ENCODE assay signal across 8 cellular contexts in the genomic region with DNA sequence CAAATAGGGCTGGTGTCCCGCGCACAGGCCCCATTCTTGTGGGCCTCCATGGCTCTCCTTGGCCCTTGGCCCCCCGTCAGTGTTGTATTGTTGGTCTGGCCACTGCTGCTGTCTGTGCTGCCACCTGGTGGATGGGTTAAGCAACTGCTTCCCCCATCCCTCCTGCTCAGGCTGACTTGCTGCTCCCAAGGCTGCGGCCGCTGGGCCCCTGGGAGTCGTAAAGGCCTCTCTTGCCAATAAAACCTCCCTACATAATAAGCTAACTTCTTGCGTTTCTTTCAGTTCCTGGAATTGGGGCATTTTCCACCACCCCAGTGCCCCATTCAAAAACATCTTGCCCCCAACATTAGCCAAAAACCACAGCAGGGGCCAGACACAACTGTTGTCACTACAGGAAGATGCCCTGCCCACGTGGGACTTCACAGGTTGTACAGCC. TPM values are rescaled to one million over a fixed set of nuclear protein-coding genes. Genes with fewer than 3 reads are reported as not detected.
DNase-seq lines count a peak whose midpoint lies in the region; ATAC-seq and TF ChIP-seq lines count a peak whose summit lies in the region.

No MANE protein-coding gene starts in this region.

- ATAC-seq in GM18498 (IDR thresholded peaks at IDR 0.05; ENCODE audit: unreplicated experiment) (peak; percentile 83), HG02981 (IDR thresholded peaks at IDR 0.05; ENCODE audit: unreplicated experiment) (peak; percentile 71), GM21717 (IDR thresholded peaks at IDR 0.05; ENCODE audit: unreplicated experiment) (no peak)

- H3K4me3 ChIP-seq in cardiac fibroblast (replicated peaks in 1 of 2; ENCODE audit: low read depth in 2 of 2, low read length in 2 of 2) = no peak overlapping the region
- no peak overlapping the region for H3K4me3 ChIP-seq in kidney epithelial cell (ENCODE audit: low read depth, low read length)

- peak; percentile 30 for DNase-seq in NCI-H2196 treated with DMSO at 0.1 percent for 48 hours (lab: John Stamatoyannopoulos, UW; ENCODE audit: unreplicated experiment)
- peak; percentile 47 to 67 (median 56) for DNase-seq in activated CD4-positive, CD25-positive, alpha-beta regulatory T cell (lab: John Stamatoyannopoulos, UW)
- DNase-seq in cardiac fibroblast (ENCODE audit: low read depth in 2 of 2) = peak; percentile 69 to 78
- DNase-seq in kidney epithelial cell (ENCODE audit: low read depth) = no peak
- DNase-seq in stimulated activated CD4-positive, alpha-beta T cell treated with anti-CD3 and anti-CD28 coated beads, Interleukin-4, amount 100 ng/mL, for 4 hours = peak; percentile 62 to 71

- no peaks in the 10 kb centered on the region for H3K36me3 ChIP-seq in kidney epithelial cell (ENCODE audit: control insufficient read depth, insufficient read depth, low read length)

- TF ChIP-seq CTCF in cardiac fibroblast (IDR thresholded peaks at IDR 0.05; ENCODE audit: low read depth, low read length) (peak; percentile 97), kidney epithelial cell (IDR thresholded peaks at IDR 0.05; ENCODE audit: insufficient read depth, low read length, poor library complexity, severe bottlenecking) (peak; percentile 90)

- no peaks in the 10 kb centered on the region for H3K27me3 ChIP-seq in kidney epithelial cell (ENCODE audit: control insufficient read depth, insufficient read depth, low read length)

RNA-seq across cellular contexts. Expression of a gene that starts 27.1 kb away (rescaled TPM):
- 6.8 and 7.4 TPM in 2 replicates for total RNA-seq in kidney epithelial cell
